Comparison of ENCODE assay signal across 21 cellular contexts in genomic region chr11:5242933-5243844, GRCh38. TPM values are rescaled to one million over a fixed set of nuclear protein-coding genes. Genes with fewer than 3 reads are reported as not detected.
DNase-seq lines count a peak whose midpoint lies in the region; ATAC-seq and TF ChIP-seq lines count a peak whose summit lies in the region.
"Had no signal": no experiment of that assay in that cellular context is flagged by ENCODE, and none has a peak within 500 bp of the region (broad histone marks: within the 10 kb centered on the region; RNA-seq: fewer than 3 reads in every experiment).

No MANE protein-coding gene starts in this region.

- no peak overlapping the region for H3K27ac ChIP-seq in gastroesophageal sphincter
- H3K27ac ChIP-seq: 22Rv1 had no signal

- H3K4me1 ChIP-seq in gastroesophageal sphincter = no peaks in the 10 kb centered on the region

- ATAC-seq in activated CD4-positive, alpha-beta T cell treated with anti-CD3 and anti-CD28 coated beads for 36 hours = no peak
- peak; percentile 61 for ATAC-seq in HG03060 (IDR thresholded peaks at IDR 0.05; ENCODE audit: low read depth, unreplicated experiment)
- ATAC-seq in GM21423 (IDR thresholded peaks at IDR 0.05; ENCODE audit: unreplicated experiment) = no peak
- no peak for ATAC-seq in gastroesophageal sphincter
- ATAC-seq in HG03135 (IDR thresholded peaks at IDR 0.05; ENCODE audit: unreplicated experiment) = no peak
- no peak for ATAC-seq in esophagus mucosa
- ATAC-seq: activated CD4-positive, CD25-positive, alpha-beta regulatory T cell treated with anti-CD3 and anti-CD28 coated beads, Interleukin-2, amount 50 U/mL, for 24 hours; mucosa of descending colon; PC-3 had no signal

- no peak overlapping the region for H3K27ac Mint-ChIP-seq in activated CD4-positive, alpha-beta T cell treated with anti-CD3 and anti-CD28 coated beads for 36 hours
- H3K27ac Mint-ChIP-seq: activated naive CD8-positive, alpha-beta T cell treated with anti-CD3 and anti-CD28 coated beads, Interleukin-2, amount 10 ng/mL, durations not matched to agents 7 days and 5 days; CD14-positive monocyte; stimulated activated naive CD8-positive, alpha-beta T cell treated with anti-CD3 and anti-CD28 coated beads, Interleukin-15, Interleukin-2, amounts not matched to agents 100 ng/mL and 50 ng/mL, for 24 hours had no signal

- no peaks in the 10 kb centered on the region for H3K36me3 Mint-ChIP-seq in activated CD4-positive, alpha-beta T cell treated with anti-CD3 and anti-CD28 coated beads for 36 hours (ENCODE audit: low read depth)
- H3K36me3 Mint-ChIP-seq: activated naive CD8-positive, alpha-beta T cell treated with anti-CD3 and anti-CD28 coated beads, Interleukin-2, amount 10 ng/mL, durations not matched to agents 7 days and 5 days; CD14-positive monocyte had no signal

- peaks cover 8% of the 10 kb centered on the region for H3K27me3 Mint-ChIP-seq in activated CD4-positive, alpha-beta T cell treated with anti-CD3 and anti-CD28 coated beads for 36 hours
- H3K27me3 Mint-ChIP-seq: central memory CD8-positive, alpha-beta T cell; stimulated activated naive CD8-positive, alpha-beta T cell treated with anti-CD3 and anti-CD28 coated beads, Interleukin-15, Interleukin-2, amounts not matched to agents 100 ng/mL and 50 ng/mL, for 24 hours had no signal

- no peaks in the 10 kb centered on the region for H3K9me3 Mint-ChIP-seq in activated CD4-positive, alpha-beta T cell treated with anti-CD3 and anti-CD28 coated beads for 36 hours (ENCODE audit: low read depth)
- H3K9me3 Mint-ChIP-seq: activated naive CD8-positive, alpha-beta T cell treated with anti-CD3 and anti-CD28 coated beads, Interleukin-2, amount 10 ng/mL, durations not matched to agents 7 days and 5 days; central memory CD8-positive, alpha-beta T cell; stimulated activated naive CD8-positive, alpha-beta T cell treated with anti-CD3 and anti-CD28 coated beads, Interleukin-15, Interleukin-2, amounts not matched to agents 100 ng/mL and 50 ng/mL, for 24 hours had no signal

- no peak overlapping the region for H3K4me3 ChIP-seq in gastroesophageal sphincter
- H3K4me3 ChIP-seq: mucosa of descending colon, smooth muscle cell had no signal

- TF ChIP-seq POLR2A in gastroesophageal sphincter (IDR thresholded peaks at IDR 0.05) = no peak

- intact Hi-C loops in activated CD4-positive, alpha-beta T cell treated with anti-CD3 and anti-CD28 coated beads for 36 hours (cut with DNase I, micrococcal nuclease) = no loop called here

- H3K4me1 Mint-ChIP-seq in activated CD4-positive, alpha-beta T cell treated with anti-CD3 and anti-CD28 coated beads for 36 hours = no peaks in the 10 kb centered on the region
- H3K4me1 Mint-ChIP-seq: activated naive CD8-positive, alpha-beta T cell treated with anti-CD3 and anti-CD28 coated beads, Interleukin-2, amount 10 ng/mL, durations not matched to agents 7 days and 5 days; CD14-positive monocyte; central memory CD8-positive, alpha-beta T cell had no signal

- TF ChIP-seq CTCF in gastroesophageal sphincter (IDR thresholded peaks at IDR 0.05) = no peak

- H3K36me3 ChIP-seq in gastroesophageal sphincter = no peaks in the 10 kb centered on the region

- no peaks in the 10 kb centered on the region for H3K9me3 ChIP-seq in gastroesophageal sphincter
- H3K9me3 ChIP-seq: mucosa of descending colon had no signal

- 49 to 64% methylated on average over 4 to 5 of the region's 7 CpGs for WGBS in gastroesophageal sphincter (ENCODE audit: low coverage in 1 of 2), 2 donors

- POLR2A ChIA-PET in activated CD4-positive, alpha-beta T cell treated with anti-CD3 and anti-CD28 coated beads for 36 hours (lab: Charles Lee) = no interaction called here

- H3K27me3 ChIP-seq in gastroesophageal sphincter = peaks cover 6% of the 10 kb centered on the region

- no peak overlapping the region for H3K4me3 Mint-ChIP-seq in activated CD4-positive, alpha-beta T cell treated with anti-CD3 and anti-CD28 coated beads for 36 hours
- H3K4me3 Mint-ChIP-seq: activated naive CD8-positive, alpha-beta T cell treated with anti-CD3 and anti-CD28 coated beads, Interleukin-2, amount 10 ng/mL, durations not matched to agents 7 days and 5 days; CD14-positive monocyte; central memory CD8-positive, alpha-beta T cell; stimulated activated naive CD8-positive, alpha-beta T cell treated with anti-CD3 and anti-CD28 coated beads, Interleukin-15, Interleukin-2, amounts not matched to agents 100 ng/mL and 50 ng/mL, for 24 hours had no signal

- no peak for TF ChIP-seq EP300 in gastroesophageal sphincter (IDR thresholded peaks at IDR 0.05)

- DNase-seq in activated CD4-positive, alpha-beta T cell treated with anti-CD3 and anti-CD28 coated beads for 36 hours = peak; percentile 9
- no peak for DNase-seq in activated CD4-positive, alpha-beta T cell treated with anti-CD3 and anti-CD28 coated beads, Interleukin-2, amount 50 U/mL, for 4 hours
- peak; percentile 23 for DNase-seq in RPMI8226
- DNase-seq: activated naive CD8-positive, alpha-beta T cell treated with anti-CD3 and anti-CD28 coated beads, Interleukin-2, amount 10 ng/mL, durations not matched to agents 7 days and 5 days; glutamatergic neuron; mucosa of descending colon; NCI-H446; PC-3 had no signal

- CTCF ChIA-PET in activated CD4-positive, alpha-beta T cell treated with anti-CD3 and anti-CD28 coated beads for 36 hours (lab: Charles Lee) = no interaction called here

RNA-seq across cellular contexts. Expression of gene HBG1, which starts 6.5 kb away (rescaled TPM):
- not detected for total RNA-seq in activated CD4-positive, alpha-beta T cell treated with anti-CD3 and anti-CD28 coated beads for 36 hours
- total RNA-seq in gastroesophageal sphincter (not detected), esophagus mucosa (not detected)
- total RNA-seq: activated naive CD8-positive, alpha-beta T cell treated with anti-CD3 and anti-CD28 coated beads, Interleukin-2, amount 10 ng/mL, durations not matched to agents 7 days and 5 days; kidney epithelial cell; mucosa of descending colon; osteocyte; PC-3; smooth muscle cell had no signal

RNA-seq across cellular contexts. Expression of gene HBD, which starts 8.9 kb away (rescaled TPM):
- total RNA-seq in activated CD4-positive, alpha-beta T cell treated with anti-CD3 and anti-CD28 coated beads for 36 hours = not detected
- not detected for total RNA-seq in gastroesophageal sphincter
- total RNA-seq in esophagus mucosa = not detected
- total RNA-seq: activated naive CD8-positive, alpha-beta T cell treated with anti-CD3 and anti-CD28 coated beads, Interleukin-2, amount 10 ng/mL, durations not matched to agents 7 days and 5 days; kidney epithelial cell; mucosa of descending colon; osteocyte; PC-3; smooth muscle cell had no signal

RNA-seq across cellular contexts. Expression of gene HBG2, which starts 11.4 kb away (rescaled TPM):
- not detected for total RNA-seq in activated CD4-positive, alpha-beta T cell treated with anti-CD3 and anti-CD28 coated beads for 36 hours
- total RNA-seq in gastroesophageal sphincter (not detected), esophagus mucosa (not detected)
- total RNA-seq: activated naive CD8-positive, alpha-beta T cell treated with anti-CD3 and anti-CD28 coated beads, Interleukin-2, amount 10 ng/mL, durations not matched to agents 7 days and 5 days; kidney epithelial cell; mucosa of descending colon; osteocyte; PC-3; smooth muscle cell had no signal

RNA-seq across cellular contexts. Expression of gene HBB, which starts 16.3 kb away (rescaled TPM):
- total RNA-seq in activated CD4-positive, alpha-beta T cell treated with anti-CD3 and anti-CD28 coated beads for 36 hours = not detected
- total RNA-seq in gastroesophageal sphincter (100 to 1,000 TPM in 2 of 4 donors, 10 to 100 TPM in 1, not detected in 1; 16.1 to 148 (median 132) TPM), esophagus mucosa (20.2 TPM)
- total RNA-seq: activated naive CD8-positive, alpha-beta T cell treated with anti-CD3 and anti-CD28 coated beads, Interleukin-2, amount 10 ng/mL, durations not matched to agents 7 days and 5 days; kidney epithelial cell; osteocyte; PC-3; smooth muscle cell had no signal

RNA-seq across cellular contexts. Expression of gene HBE1, which starts 26.6 kb away (rescaled TPM):
- total RNA-seq in activated CD4-positive, alpha-beta T cell treated with anti-CD3 and anti-CD28 coated beads for 36 hours = not detected
- total RNA-seq in gastroesophageal sphincter (under 1 TPM in 1 of 4 donors, not detected in 3; 0.67 TPM), esophagus mucosa (not detected)
- total RNA-seq: activated naive CD8-positive, alpha-beta T cell treated with anti-CD3 and anti-CD28 coated beads, Interleukin-2, amount 10 ng/mL, durations not matched to agents 7 days and 5 days; kidney epithelial cell; mucosa of descending colon; osteocyte; smooth muscle cell had no signal

Comparison
In these comparisons a context has a peak if more than half of its experiments do, and no peak if none do; other contexts are left out.
1. DNase-seq: peak in activated CD4-positive, alpha-beta T cell treated with anti-CD3 and anti-CD28 coated beads for 36 hours (single experiment) and RPMI8226 (single experiment); none in activated CD4-positive, alpha-beta T cell treated with anti-CD3 and anti-CD28 coated beads, Interleukin-2, amount 50 U/mL, for 4 hours (0 of 2).